In genomic region chr12:82857276-82857675, GRCh38 we compare ENCODE assay signal across 22 cellular contexts.
DNase-seq lines count a peak whose midpoint lies in the region; ATAC-seq and TF ChIP-seq lines count a peak whose summit lies in the region.
"Had no signal": no experiment of that assay in that cellular context is flagged by ENCODE, and none has a peak within 500 bp of the region (broad histone marks: within the 10 kb centered on the region; RNA-seq: fewer than 3 reads in every experiment).

No MANE protein-coding gene starts in this region.

- peaks cover 2% of the 10 kb centered on the region for H3K27me3 Mint-ChIP-seq in neural progenitor cell (ENCODE audit: insufficient read depth, low read depth)
- H3K27me3 Mint-ChIP-seq in activated T-cell treated with anti-CD3 and anti-CD28 coated beads, Interleukin-2, amount 50 U/mL, for 24 hours, result no peaks in the 10 kb centered on the region
- H3K27me3 Mint-ChIP-seq: activated naive CD4-positive, alpha-beta T cell treated with anti-CD3 and anti-CD28 coated beads, Interleukin-2, amount 50 U/mL, for 24 hours; CD8-positive, alpha-beta memory T cell had no signal

- peak; percentile 10 for DNase-seq in ELF-1 (ENCODE audit: low read depth, low spot score)
- DNase-seq in islet precursor cell, result peak; percentile 68
- DNase-seq in neural progenitor cell (ENCODE audit: low spot score), result no peak
- DNase-seq in SKM-1 (lab: John Stamatoyannopoulos, UW; ENCODE audit: unreplicated experiment), result no peak
- no peak for DNase-seq in erythroblast (lab: John Stamatoyannopoulos, UW)
- DNase-seq in activated T-cell treated with anti-CD3 and anti-CD28 coated beads, Interleukin-2, amount 50 U/mL, for 24 hours, result no peak
- DNase-seq: activated CD4-positive, alpha-beta T cell treated with anti-CD3 and anti-CD28 coated beads, Interleukin-2, amount 50 U/mL, for 1 hour; aorta; CD8-positive, alpha-beta memory T cell; H7; NCI-H1105; NCI-H1930; NCI-H526; Right ventricle myocardium superior; stimulated activated naive CD8-positive, alpha-beta T cell treated with anti-CD3 and anti-CD28 coated beads, Interleukin-15, Interleukin-2, amounts not matched to agents 100 U/mL and 50 U/mL, for 24 hours; tibial artery had no signal

- H3K27ac ChIP-seq in angular gyrus (ENCODE audit: low read depth, low read length) (peak overlapping the region; percentile 30), neural progenitor cell (peak overlapping the region; percentile 87)
- H3K27ac ChIP-seq: tibial artery, VCaP had no signal

- H3K36me3 Mint-ChIP-seq in neural progenitor cell, result peaks cover 19% of the 10 kb centered on the region
- peaks cover 12% of the 10 kb centered on the region for H3K36me3 Mint-ChIP-seq in activated T-cell treated with anti-CD3 and anti-CD28 coated beads, Interleukin-2, amount 50 U/mL, for 24 hours (ENCODE audit: low read depth)

- ATAC-seq in GM21825 (IDR thresholded peaks at IDR 0.05; ENCODE audit: unreplicated experiment), result no peak
- ATAC-seq: stimulated activated naive CD8-positive, alpha-beta T cell treated with anti-CD3 and anti-CD28 coated beads, Interleukin-15, Interleukin-2, amounts not matched to agents 100 U/mL and 50 U/mL, for 24 hours had no signal

- H3K4me3 ChIP-seq in neural progenitor cell, result no peak overlapping the region
- H3K4me3 ChIP-seq: tibial artery had no signal

- peaks cover 12% of the 10 kb centered on the region for H4K20me1 ChIP-seq in neural progenitor cell (ENCODE audit: low read depth)

- no peaks in the 10 kb centered on the region for H3K9me3 ChIP-seq in neural progenitor cell (ENCODE audit: low read depth)
- H3K9me3 ChIP-seq: tibial artery had no signal

- H3K4me1 ChIP-seq in neural progenitor cell, result peaks cover 26% of the 10 kb centered on the region
- H3K4me1 ChIP-seq: tibial artery had no signal

- H3K9me3 Mint-ChIP-seq in neural progenitor cell, result no peaks in the 10 kb centered on the region
- no peaks in the 10 kb centered on the region for H3K9me3 Mint-ChIP-seq in activated T-cell treated with anti-CD3 and anti-CD28 coated beads, Interleukin-2, amount 50 U/mL, for 24 hours
- H3K9me3 Mint-ChIP-seq: activated naive CD4-positive, alpha-beta T cell treated with anti-CD3 and anti-CD28 coated beads, Interleukin-2, amount 50 U/mL, for 24 hours; activated T-helper 1 cell treated with anti-CD3 and anti-CD28 coated beads, Interleukin-12 subunit alpha, Interleukin-12 subunit beta, Interleukin-2, Interleukin-4 antibody, amounts not matched to agents 30 ng/mL and 10 ng/mL and 1 ng/mL, durations not matched to agents 14 hours and 24 hours and 36 hours; T-helper 2 cell treated with Interferon-gamma antibody and Interleukin-4, amounts not matched to agents 5 μg/mL and 100 μg/mL, for 36 hours had no signal

- peak overlapping the region; percentile 64 for H3K4me2 ChIP-seq in neural progenitor cell

- no peak overlapping the region for H3K9ac ChIP-seq in neural progenitor cell

- peaks cover 7% of the 10 kb centered on the region for H3K79me2 ChIP-seq in neural progenitor cell (ENCODE audit: low read depth)

- no peak for TF ChIP-seq CTCF in neural progenitor cell (IDR thresholded peaks at IDR 0.05)

- H3K27ac Mint-ChIP-seq in neural progenitor cell, result peak overlapping the region; percentile 80
- H3K27ac Mint-ChIP-seq in activated T-cell treated with anti-CD3 and anti-CD28 coated beads, Interleukin-2, amount 50 U/mL, for 24 hours, result no peak overlapping the region
- H3K27ac Mint-ChIP-seq: activated naive CD4-positive, alpha-beta T cell treated with anti-CD3 and anti-CD28 coated beads, Interleukin-2, amount 50 U/mL, for 24 hours; activated T-helper 1 cell treated with anti-CD3 and anti-CD28 coated beads, Interleukin-12 subunit alpha, Interleukin-12 subunit beta, Interleukin-2, Interleukin-4 antibody, amounts not matched to agents 30 ng/mL and 10 ng/mL and 1 ng/mL, durations not matched to agents 14 hours and 24 hours and 36 hours; CD8-positive, alpha-beta memory T cell; T-helper 2 cell treated with Interferon-gamma antibody and Interleukin-4, amounts not matched to agents 5 μg/mL and 100 μg/mL, for 36 hours had no signal

- peaks cover 24% of the 10 kb centered on the region for H3K4me1 Mint-ChIP-seq in neural progenitor cell
- H3K4me1 Mint-ChIP-seq in activated T-cell treated with anti-CD3 and anti-CD28 coated beads, Interleukin-2, amount 50 U/mL, for 24 hours (ENCODE audit: low read depth), result no peaks in the 10 kb centered on the region
- H3K4me1 Mint-ChIP-seq: activated naive CD4-positive, alpha-beta T cell treated with anti-CD3 and anti-CD28 coated beads, Interleukin-2, amount 50 U/mL, for 24 hours had no signal

- H3K36me3 ChIP-seq in neural progenitor cell, result peaks cover 2% of the 10 kb centered on the region
- H3K36me3 ChIP-seq: tibial artery had no signal

- peaks cover 31% of the 10 kb centered on the region for H3F3A ChIP-seq in neural progenitor cell (ENCODE audit: low read depth)

- no peaks in the 10 kb centered on the region for H3K27me3 ChIP-seq in neural progenitor cell
- H3K27me3 ChIP-seq: tibial artery had no signal

- H3K4me3 Mint-ChIP-seq in neural progenitor cell, result no peak overlapping the region
- H3K4me3 Mint-ChIP-seq in activated T-cell treated with anti-CD3 and anti-CD28 coated beads, Interleukin-2, amount 50 U/mL, for 24 hours, result no peak overlapping the region
- H3K4me3 Mint-ChIP-seq: activated naive CD4-positive, alpha-beta T cell treated with anti-CD3 and anti-CD28 coated beads, Interleukin-2, amount 50 U/mL, for 24 hours; activated T-helper 1 cell treated with anti-CD3 and anti-CD28 coated beads, Interleukin-12 subunit alpha, Interleukin-12 subunit beta, Interleukin-2, Interleukin-4 antibody, amounts not matched to agents 30 ng/mL and 10 ng/mL and 1 ng/mL, durations not matched to agents 14 hours and 24 hours and 36 hours; CD8-positive, alpha-beta memory T cell; T-helper 2 cell treated with Interferon-gamma antibody and Interleukin-4, amounts not matched to agents 5 μg/mL and 100 μg/mL, for 36 hours had no signal

- no peak overlapping the region for H2AFZ ChIP-seq in neural progenitor cell (replicated peaks)

- TF ChIP-seq POLR2A in erythroblast (IDR thresholded peaks at IDR 0.05; ENCODE audit: low read length), result no peak

Comparison
In these comparisons a context has a peak if more than half of its experiments do, and no peak if none do; other contexts are left out.
1. DNase-seq: peak in ELF-1 (single experiment) and islet precursor cell (single experiment); none in neural progenitor cell (single experiment), SKM-1 (single experiment), erythroblast (0 of 2) and activated T-cell treated with anti-CD3 and anti-CD28 coated beads, Interleukin-2, amount 50 U/mL, for 24 hours (single experiment).